8 cellular contexts compared by ENCODE assay signal in genomic region chr2:53970898-53971681, GRCh38. TPM values are rescaled to one million over a fixed set of nuclear protein-coding genes. Genes with fewer than 3 reads are reported as not detected.
DNase-seq lines count a peak whose midpoint lies in the region; ATAC-seq, FAIRE-seq and TF ChIP-seq lines count a peak whose summit lies in the region.

TSS of gene PSME4 (minus strand) at chr2:53970993. CDS start at chr2:53970784, 209 bp downstream.

- DNase-seq in GM12865 (ENCODE audit: low read depth) (peak; percentile 93), NCI-H1105 treated with DMSO at 0.1 percent for 48 hours (lab: John Stamatoyannopoulos, UW) (peak; percentile 78), SW480 (ENCODE audit: low spot score) (peak; percentile 86), Right ventricle myocardium superior (peak; percentile 97), pancreas (peak; percentile 94 to 99 (median 95))
- peak; percentile 95 for DNase-seq in activated naive CD8-positive, alpha-beta T cell treated with anti-CD3 and anti-CD28 coated beads, Interleukin-2, amount 50 U/mL, for 16 hours (ENCODE audit: low read depth, low spot score)

- H3K36me3 ChIP-seq in pancreas = peaks cover 0 to 21% (median 6%) of the 10 kb centered on the region in 3 donors
- H3K36me3 ChIP-seq in thymus (ENCODE audit: control insufficient read depth, insufficient read depth) = no peaks in the 10 kb centered on the region

- no peaks in the 10 kb centered on the region for H3K9me3 ChIP-seq in pancreas
- H3K9me3 ChIP-seq in thymus (ENCODE audit: control insufficient read depth) = no peaks in the 10 kb centered on the region

- peak within 1 kb of the TSS; percentile 91 for H3K4me3 ChIP-seq in GM12865 (ENCODE audit: low read depth, low read length)
- peak within 1 kb of the TSS; percentile 74 to 96 (median 88) for H3K4me3 ChIP-seq in pancreas
- peak within 1 kb of the TSS; percentile 89 for H3K4me3 ChIP-seq in thymus (ENCODE audit: low read length)

- ATAC-seq in HG02642 (IDR thresholded peaks at IDR 0.05; ENCODE audit: poor library complexity, unreplicated experiment) = peak; percentile 95
- peak; percentile 95 for ATAC-seq in Right ventricle myocardium superior (ENCODE audit: poor library complexity)
- peak; percentile 93 to 97 (median 95) for ATAC-seq in pancreas

- TF ChIP-seq CTCF in GM12865 (IDR thresholded peaks at IDR 0.05; ENCODE audit: insufficient read depth, low read depth, low read length, missing control alignments) (no peak), pancreas (IDR thresholded peaks at IDR 0.05) (no peak)

- intact Hi-C loops in Right ventricle myocardium superior (cut with DNase I) (loop anchor here (10.0 kb wide), 1 partner anchor 114 kb away; no protein-coding TSS in a partner anchor), pancreas (cut with DNase I) (no loop called here)

- H3K27me3 ChIP-seq in pancreas (no peaks in the 10 kb centered on the region), thymus (ENCODE audit: control insufficient read depth, insufficient read depth) (no peaks in the 10 kb centered on the region)

- WGBS in pancreas, 2 donors = 0% methylated on average over 37 to 61 of the region's 61 CpGs
- WGBS in thymus = under 1% methylated on average over 61 of the region's 61 CpGs

- FAIRE-seq in pancreas (lab: Jason Lieb, UNC) = no peak

- H3K4me1 ChIP-seq in pancreas (peaks cover 5 to 27% (median 12%) of the 10 kb centered on the region in 3 donors), thymus (ENCODE audit: control insufficient read depth, insufficient read depth, low read length) (peaks cover 2% of the 10 kb centered on the region)

- H3K27ac ChIP-seq in pancreas = peak within 1 kb of the TSS; percentile 89 to 96 (median 91)
- peak within 1 kb of the TSS; percentile 96 for H3K27ac ChIP-seq in thymus (ENCODE audit: low read depth)

RNA-seq across cellular contexts. Expression of gene PSME4, which starts in this region (rescaled TPM):
- total RNA-seq in Right ventricle myocardium superior (52.3 TPM), pancreas (10 to 100 TPM; 13.8 to 27.7 (median 17.8) TPM)
- polyA plus RNA-seq in pancreas (10 to 100 TPM; 17.3 to 26.2 TPM), thymus (40.9 TPM)

Comparison
In these comparisons a context has a peak if more than half of its experiments do, and no peak if none do; other contexts are left out.
1. Peak in every context shown above with its lines: DNase-seq, ATAC-seq, H3K4me3 ChIP-seq and H3K27ac ChIP-seq.